In genomic region chr6:150683320-150683719, GRCh38 we compare ENCODE assay signal across 1 cellular context.
TF ChIP-seq lines count a peak whose summit lies in the region.

No MANE protein-coding gene starts in this region.

TF ChIP-seq in H1, 55 proteins besides CTCF, POLR2A, EP300 and RAD21 (continued from another document):
- TF ChIP-seq ATF2 (IDR thresholded peaks at IDR 0.05; ENCODE audit: low read length), result no peak
- no peak for TF ChIP-seq ATF3 (IDR thresholded peaks at IDR 0.05; ENCODE audit: insufficient read depth, low read depth, low read length)
- TF ChIP-seq PHF8 (conservative IDR thresholded peaks at IDR 0.05; ENCODE audit: low read depth, low read length), result no peak
